Comparison of ENCODE assay signal across 8 cellular contexts in genomic region chr19:13833330-13834265, GRCh38. TPM values are rescaled to one million over a fixed set of nuclear protein-coding genes. Genes with fewer than 3 reads are reported as not detected.
DNase-seq lines count a peak whose midpoint lies in the region; ATAC-seq and TF ChIP-seq lines count a peak whose summit lies in the region.

No MANE protein-coding gene starts in this region.

- H3K36me3 Mint-ChIP-seq in activated naive CD4-positive, alpha-beta T cell treated with anti-CD3 and anti-CD28 coated beads, Interleukin-2, amount 50 U/mL, for 24 hours: peaks cover 3% of the 10 kb centered on the region
- no peaks in the 10 kb centered on the region for H3K36me3 Mint-ChIP-seq in glutamatergic neuron (ENCODE audit: unreplicated experiment)

- H3K9me2 ChIP-seq in Loucy (replicated peaks; ENCODE audit: low read depth, low read length): no peaks in the 10 kb centered on the region

- peak; percentile 67 for ATAC-seq in GM21619 (IDR thresholded peaks at IDR 0.05; ENCODE audit: unreplicated experiment)

- H3K4me3 ChIP-seq in Loucy (ENCODE audit: low read length, poor library complexity, severe bottlenecking): peak overlapping the region; percentile 70
- H3K4me3 ChIP-seq in SJSA1: no peak overlapping the region
- peak overlapping the region; percentile 22 for H3K4me3 ChIP-seq in ovary
- H3K4me3 ChIP-seq in tibial artery: peak overlapping the region in 1 of 2 donors; percentile 21

- peak overlapping the region; percentile 98 for H3K9ac ChIP-seq in Loucy (ENCODE audit: low read depth, low read length, poor library complexity, severe bottlenecking)

- no peaks in the 10 kb centered on the region for H3K27me3 ChIP-seq in Loucy (ENCODE audit: insufficient read depth, low read length, poor library complexity, severe bottlenecking)
- no peaks in the 10 kb centered on the region for H3K27me3 ChIP-seq in SJSA1 (replicated peaks)
- no peaks in the 10 kb centered on the region for H3K27me3 ChIP-seq in ovary
- H3K27me3 ChIP-seq in tibial artery: no peaks in the 10 kb centered on the region

- TF ChIP-seq EP300 in ovary (IDR thresholded peaks at IDR 0.05): no peak

- H3K27ac ChIP-seq in SJSA1 (peak overlapping the region; percentile 20; the same call in 1 of the 2 replicates), ovary (peak overlapping the region; percentile 60 to 83), tibial artery (peak overlapping the region; percentile 99)

- H3K79me2 ChIP-seq in Loucy (ENCODE audit: insufficient read depth, low read length): peaks cover 35% of the 10 kb centered on the region

- H3K27me3 Mint-ChIP-seq in activated naive CD4-positive, alpha-beta T cell treated with anti-CD3 and anti-CD28 coated beads, Interleukin-2, amount 50 U/mL, for 24 hours: no peaks in the 10 kb centered on the region
- no peaks in the 10 kb centered on the region for H3K27me3 Mint-ChIP-seq in glutamatergic neuron (ENCODE audit: unreplicated experiment)

- DNase-seq in DMS79 (lab: John Stamatoyannopoulos, UW): peak; percentile 77
- peak; percentile 84 to 91 for DNase-seq in SJSA1 (ENCODE audit: low read depth in 1 of 2, low spot score in 2 of 2)
- peak; percentile 94 for DNase-seq in glutamatergic neuron
- DNase-seq in ovary: peak; percentile 95 to 98 (median 97)
- peak; percentile 95 to 98 for DNase-seq in tibial artery

- no peak for TF ChIP-seq POLR2A in ovary (IDR thresholded peaks at IDR 0.05)

- TF ChIP-seq CTCF in Loucy (conservative IDR thresholded peaks at IDR 0.05; ENCODE audit: low read length) (peak; percentile 49), glutamatergic neuron (IDR thresholded peaks at IDR 0.05; ENCODE audit: partially characterized antibody, unreplicated experiment) (peak; percentile 29), ovary (IDR thresholded peaks at IDR 0.05) (peak in 2 of 3 donors; percentile 52 to 53), tibial artery (IDR thresholded peaks at IDR 0.05) (peak; percentile 14 to 25)

- H4K20me1 ChIP-seq in Loucy (ENCODE audit: insufficient read depth, low read length, poor library complexity, severe bottlenecking): no peaks in the 10 kb centered on the region

- H3K36me3 ChIP-seq in Loucy (ENCODE audit: insufficient read depth, low read length) (no peaks in the 10 kb centered on the region), SJSA1 (peaks cover 79% of the 10 kb centered on the region), ovary (peaks cover 3% of the 10 kb centered on the region), tibial artery (peaks cover 24 to 56% (median 37%) of the 10 kb centered on the region in 3 donors)

- H3K4me1 ChIP-seq in Loucy (ENCODE audit: insufficient read depth, low read length, poor library complexity, severe bottlenecking) (peaks cover 45% of the 10 kb centered on the region), SJSA1 (replicated peaks) (peaks cover 53% of the 10 kb centered on the region), ovary (ENCODE audit: insufficient read depth) (peaks cover 4% of the 10 kb centered on the region), tibial artery (peaks cover 11 to 64% (median 57%) of the 10 kb centered on the region in 4 donors)

- no peaks in the 10 kb centered on the region for H3K9me3 Mint-ChIP-seq in activated naive CD4-positive, alpha-beta T cell treated with anti-CD3 and anti-CD28 coated beads, Interleukin-2, amount 50 U/mL, for 24 hours
- H3K9me3 Mint-ChIP-seq in glutamatergic neuron (ENCODE audit: unreplicated experiment): peaks cover 6% of the 10 kb centered on the region

- H3F3A ChIP-seq in Loucy (ENCODE audit: low read depth): peaks cover 10% of the 10 kb centered on the region

- 5 to 8% (median 8%) methylated on average over 49 to 59 of the region's 59 CpGs for WGBS in ovary, 3 donors

- H3K27ac Mint-ChIP-seq in activated naive CD4-positive, alpha-beta T cell treated with anti-CD3 and anti-CD28 coated beads, Interleukin-2, amount 50 U/mL, for 24 hours: peak overlapping the region; percentile 84
- H3K27ac Mint-ChIP-seq in glutamatergic neuron (ENCODE audit: unreplicated experiment): peak overlapping the region; percentile 59

- peaks cover 29% of the 10 kb centered on the region for H3K4me1 Mint-ChIP-seq in activated naive CD4-positive, alpha-beta T cell treated with anti-CD3 and anti-CD28 coated beads, Interleukin-2, amount 50 U/mL, for 24 hours
- H3K4me1 Mint-ChIP-seq in glutamatergic neuron (ENCODE audit: low read depth, unreplicated experiment): peaks cover 3% of the 10 kb centered on the region

- peak overlapping the region; percentile 67; the same call in 1 of the 2 replicates for H2AFZ ChIP-seq in Loucy (ENCODE audit: low read length)

- no peaks in the 10 kb centered on the region for H3K9me3 ChIP-seq in Loucy (ENCODE audit: insufficient read depth, low read depth, low read length)
- H3K9me3 ChIP-seq in SJSA1 (replicated peaks): no peaks in the 10 kb centered on the region; the same call in 1 of the 2 replicates
- no peaks in the 10 kb centered on the region for H3K9me3 ChIP-seq in ovary
- no peaks in the 10 kb centered on the region for H3K9me3 ChIP-seq in tibial artery

- H3K4me2 ChIP-seq in Loucy (ENCODE audit: low read depth, low read length, poor library complexity, severe bottlenecking): peak overlapping the region; percentile 94

- peak overlapping the region; percentile 86 for H3K4me3 Mint-ChIP-seq in activated naive CD4-positive, alpha-beta T cell treated with anti-CD3 and anti-CD28 coated beads, Interleukin-2, amount 50 U/mL, for 24 hours
- peak overlapping the region; percentile 90 for H3K4me3 Mint-ChIP-seq in glutamatergic neuron (ENCODE audit: unreplicated experiment)

- intact Hi-C loops in ovary (cut with DNase I) (loop anchor here in 2 of 4 donors (5.0 kb wide), 1 partner anchor 36 kb away; the partner anchor contains the start of gene ZSWIM4 (in 2 of the 2)), tibial artery (cut with DNase I; ENCODE audit: low total_unique reads) (loop anchor here (5.0 kb wide), 1 partner anchor 36 kb away; the partner anchor contains the start of gene ZSWIM4)

RNA-seq across cellular contexts. Expression of gene ZSWIM4, which starts 38.4 kb away (rescaled TPM):
- 1.9 and 2.9 TPM in 2 replicates for total RNA-seq in SJSA1 (2014; rRNA removed; shearing (Covaris generic))
- total RNA-seq in glutamatergic neuron (ENCODE audit: unreplicated experiment): 46.0 TPM
- 1 to 10 TPM; 2.6 to 7.9 (median 4.6) TPM for total RNA-seq in ovary
- 1 to 10 TPM; 1.2 to 3.8 TPM for polyA plus RNA-seq in ovary

RNA-seq across cellular contexts. Expression of gene NANOS3, which starts 43.3 kb away (rescaled TPM):
- total RNA-seq in SJSA1 (2014; rRNA removed; shearing (Covaris generic)): 0.50 TPM in 1 of 2 replicates, not detected in the other
- total RNA-seq in glutamatergic neuron (ENCODE audit: unreplicated experiment) (not detected), ovary (1 to 10 TPM in 3 of 7 donors, under 1 TPM in 1, not detected in 3; 0.98 to 2.4 (median 1.3) TPM)
- polyA plus RNA-seq in ovary: under 1 TPM in 1 of 2 donors, not detected in 1; 0.30 TPM

RNA-seq across cellular contexts. Expression of gene C19orf53, which starts 59.3 kb away (rescaled TPM):
- 167 and 195 TPM in 2 replicates for total RNA-seq in SJSA1 (2014; rRNA removed; shearing (Covaris generic))
- total RNA-seq in glutamatergic neuron (ENCODE audit: unreplicated experiment): 68.3 TPM
- total RNA-seq in ovary: 100 to 1,000 TPM in 2 of 7 donors, 10 to 100 TPM in 5; 76.4 to 298 (median 91.3) TPM
- polyA plus RNA-seq in ovary: 100 to 1,000 TPM in 1 of 2 donors, 10 to 100 TPM in 1; 62.5 to 156 TPM

Comparison
In these comparisons a context has a peak if more than half of its experiments do, and no peak if none do; other contexts are left out.
1. H3K27ac ChIP-seq: peak in every context shown above with its lines; median percentile 99 in tibial artery; 72 in ovary; 20 in SJSA1.